ENCODE assay signal across 8 cellular contexts in genomic region chr4:1711906-1712215, GRCh38. TPM values are rescaled to one million over a fixed set of nuclear protein-coding genes. Genes with fewer than 3 reads are reported as not detected.
DNase-seq lines count a peak whose midpoint lies in the region; ATAC-seq and TF ChIP-seq lines count a peak whose summit lies in the region.

No MANE protein-coding gene starts in this region.

- DNase-seq in GM06990 (ENCODE audit: extremely low read depth, insufficient read length) = no peak
- no peak for DNase-seq in ascending aorta (ENCODE audit: low spot score in 2 of 2)
- DNase-seq in left lung = no peak
- DNase-seq in upper lobe of right lung = no peak
- no peak for DNase-seq in NCI-H1436 treated with DMSO at 0.1 percent for 48 hours (lab: John Stamatoyannopoulos, UW)
- DNase-seq in stimulated activated CD4-positive, alpha-beta T cell treated with anti-CD3 and anti-CD28 coated beads, Interleukin-4, amount 100 ng/mL, for 24 hours = no peak
- DNase-seq in stimulated activated CD4-positive, alpha-beta T cell treated with anti-CD3 and anti-CD28 coated beads, Interleukin-1b, Interleukin-23, amount 100 ng/mL, for 48 hours = no peak

- peaks cover 0 to 10% of the 10 kb centered on the region in 2 donors for H3K4me1 ChIP-seq in ascending aorta
- H3K4me1 ChIP-seq in left lung = peaks cover 12 to 63% of the 10 kb centered on the region in 2 donors
- H3K4me1 ChIP-seq in upper lobe of right lung = peaks cover 42% of the 10 kb centered on the region

- TF ChIP-seq CTCF in GM06990 (IDR thresholded peaks at IDR 0.05; ENCODE audit: insufficient read depth, low read length, poor library complexity, severe bottlenecking) = no peak
- no peak for TF ChIP-seq CTCF in ascending aorta (IDR thresholded peaks at IDR 0.05)
- TF ChIP-seq CTCF in left lung (IDR thresholded peaks at IDR 0.05) = no peak
- no peak for TF ChIP-seq CTCF in upper lobe of right lung (IDR thresholded peaks at IDR 0.05)

- peak; percentile 15 for ATAC-seq in HG03064 (IDR thresholded peaks at IDR 0.05; ENCODE audit: low read depth, unreplicated experiment)
- peak; percentile 24 for ATAC-seq in left lung
- peak; percentile 42 for ATAC-seq in upper lobe of right lung

- peaks cover 8% of the 10 kb centered on the region for H3K36me3 ChIP-seq in GM06990 (ENCODE audit: control insufficient read depth, insufficient read depth, low read length)
- peaks cover under 1 to 2% of the 10 kb centered on the region in 2 donors for H3K36me3 ChIP-seq in ascending aorta
- H3K36me3 ChIP-seq in left lung = peaks cover 0 to 21% of the 10 kb centered on the region in 2 donors
- peaks cover 7% of the 10 kb centered on the region for H3K36me3 ChIP-seq in upper lobe of right lung

- intact Hi-C loops in ascending aorta (cut with DNase I) = loop anchor here (1.0 to 10.0 kb wide), 9 partner anchors 9 to 1580 kb away; partner anchors contain the start of genes ATP5ME, CTBP1, FAM53A and LETM1
- intact Hi-C loops in left lung (cut with DNase I) = no loop called here
- intact Hi-C loops in upper lobe of right lung (cut with DNase I) = no loop called here

- H3K9me3 ChIP-seq in ascending aorta (no peaks in the 10 kb centered on the region), left lung (no peaks in the 10 kb centered on the region), upper lobe of right lung (no peaks in the 10 kb centered on the region)

- H3K27me3 ChIP-seq in GM06990 (replicated peaks; ENCODE audit: control insufficient read depth, insufficient read depth, low read length) (no peaks in the 10 kb centered on the region), ascending aorta (no peaks in the 10 kb centered on the region), left lung (no peaks in the 10 kb centered on the region), upper lobe of right lung (no peaks in the 10 kb centered on the region)

- H3K4me3 ChIP-seq in GM06990 (replicated peaks; ENCODE audit: low read depth, low read length) (peak overlapping the region; percentile 92), ascending aorta (peak overlapping the region; percentile 93 to 94), left lung (peak overlapping the region; percentile 83 to 89), upper lobe of right lung (peak overlapping the region; percentile 83)

- H3K27ac ChIP-seq in ascending aorta (peak overlapping the region; percentile 99 to 100), left lung (peak overlapping the region; percentile 99), upper lobe of right lung (peak overlapping the region; percentile 99)

RNA-seq across cellular contexts. Expression of gene SLBP, which starts 0.3 kb away (rescaled TPM):
- total RNA-seq in ascending aorta = 218 TPM
- 10 to 100 TPM; 39.1 to 42.8 TPM for total RNA-seq in left lung
- total RNA-seq in upper lobe of right lung = 32.8 TPM

RNA-seq across cellular contexts. Expression of gene TMEM129, which starts 9.3 kb away (rescaled TPM):
- total RNA-seq in ascending aorta (192 TPM), left lung (10 to 100 TPM; 36.8 to 41.1 TPM), upper lobe of right lung (33.2 TPM)

RNA-seq across cellular contexts. Expression of gene TACC3, which starts 9.5 kb away (rescaled TPM):
- 2.7 TPM for total RNA-seq in ascending aorta
- 10 to 100 TPM; 20.3 to 28.1 TPM for total RNA-seq in left lung
- total RNA-seq in upper lobe of right lung = 13.3 TPM

RNA-seq across cellular contexts. Expression of gene FAM53A, which starts 27.7 kb away (rescaled TPM):
- not detected for total RNA-seq in ascending aorta
- 1 to 10 TPM; 1.8 to 1.9 TPM for total RNA-seq in left lung
- 2.8 TPM for total RNA-seq in upper lobe of right lung
